ENCODE assay signal across 8 cellular contexts in genomic region chr2:24084386-24085375, GRCh38. TPM values are rescaled to one million over a fixed set of nuclear protein-coding genes. Genes with fewer than 3 reads are reported as not detected.
DNase-seq lines count a peak whose midpoint lies in the region; ATAC-seq and TF ChIP-seq lines count a peak whose summit lies in the region.

A gene with protein sequence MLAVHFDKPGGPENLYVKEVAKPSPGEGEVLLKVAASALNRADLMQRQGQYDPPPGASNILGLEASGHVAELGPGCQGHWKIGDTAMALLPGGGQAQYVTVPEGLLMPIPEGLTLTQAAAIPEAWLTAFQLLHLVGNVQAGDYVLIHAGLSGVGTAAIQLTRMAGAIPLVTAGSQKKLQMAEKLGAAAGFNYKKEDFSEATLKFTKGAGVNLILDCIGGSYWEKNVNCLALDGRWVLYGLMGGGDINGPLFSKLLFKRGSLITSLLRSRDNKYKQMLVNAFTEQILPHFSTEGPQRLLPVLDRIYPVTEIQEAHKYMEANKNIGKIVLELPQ (minus strand): TSS chr2:24084834. CDS start chr2:24084326, 508 bp downstream.

- no peaks in the 10 kb centered on the region for H3K27me3 Mint-ChIP-seq in CD4-positive, alpha-beta T cell
- no peaks in the 10 kb centered on the region for H3K27me3 Mint-ChIP-seq in activated CD4-positive, alpha-beta memory T cell treated with anti-CD3 and anti-CD28 coated beads, Interleukin-2, amount 10 ng/mL, durations not matched to agents 7 days and 5 days

- no peaks in the 10 kb centered on the region for H3K9me3 ChIP-seq in CD4-positive, alpha-beta T cell (ENCODE audit: control insufficient read depth, low read length)

- no peak within 1 kb of the TSS for H3K27ac ChIP-seq in CD4-positive, alpha-beta T cell (ENCODE audit: low read depth, low read length)

- CTCF ChIA-PET in CD4-positive, alpha-beta T cell (lab: Charles Lee), result interaction anchor here (0.5 to 3.1 kb wide), 32 partner anchors 9 to 718 kb away, joined by 3 to 51 read pairs (median 4); partner anchors contain the start of genes ATAD2B, SF3B6, UBXN2A and WDCP
- CTCF ChIA-PET in activated CD4-positive, alpha-beta memory T cell treated with anti-CD3 and anti-CD28 coated beads, Interleukin-2, amount 10 ng/mL, durations not matched to agents 7 days and 5 days (lab: Charles Lee), result interaction anchor here (0.6 to 3.9 kb wide), 41 partner anchors 9 to 317 kb away, joined by 3 to 80 read pairs (median 4); partner anchors contain the start of genes ATAD2B, FAM228B, PFN4 and SF3B6

- H3K27ac Mint-ChIP-seq in CD4-positive, alpha-beta T cell, result peak within 1 kb of the TSS; percentile 82
- H3K27ac Mint-ChIP-seq in activated CD4-positive, alpha-beta memory T cell treated with anti-CD3 and anti-CD28 coated beads, Interleukin-2, amount 10 ng/mL, durations not matched to agents 7 days and 5 days, result peak within 1 kb of the TSS; percentile 85

- ATAC-seq in CD4-positive, alpha-beta T cell (ENCODE audit: poor library complexity), result peak; percentile 88
- ATAC-seq in GM19351 (IDR thresholded peaks at IDR 0.05; ENCODE audit: unreplicated experiment) (peak; percentile 76), HG03469 (IDR thresholded peaks at IDR 0.05; ENCODE audit: unreplicated experiment) (peak; percentile 42)

- H3K9me3 Mint-ChIP-seq in CD4-positive, alpha-beta T cell, result no peaks in the 10 kb centered on the region
- no peaks in the 10 kb centered on the region for H3K9me3 Mint-ChIP-seq in activated CD4-positive, alpha-beta memory T cell treated with anti-CD3 and anti-CD28 coated beads, Interleukin-2, amount 10 ng/mL, durations not matched to agents 7 days and 5 days

- H3K4me1 Mint-ChIP-seq in CD4-positive, alpha-beta T cell (ENCODE audit: low read depth), result peaks cover 21% of the 10 kb centered on the region
- H3K4me1 Mint-ChIP-seq in activated CD4-positive, alpha-beta memory T cell treated with anti-CD3 and anti-CD28 coated beads, Interleukin-2, amount 10 ng/mL, durations not matched to agents 7 days and 5 days, result peaks cover 21% of the 10 kb centered on the region

- peak within 1 kb of the TSS; percentile 91 for H3K4me3 Mint-ChIP-seq in CD4-positive, alpha-beta T cell
- H3K4me3 Mint-ChIP-seq in activated CD4-positive, alpha-beta memory T cell treated with anti-CD3 and anti-CD28 coated beads, Interleukin-2, amount 10 ng/mL, durations not matched to agents 7 days and 5 days, result peak within 1 kb of the TSS; percentile 85

- DNase-seq in CD4-positive, alpha-beta T cell, result peak; percentile 57 to 84 (median 74)
- DNase-seq in NCI-H526 treated with DMSO at 0.1 percent for 48 hours (lab: John Stamatoyannopoulos, UW) (peak; percentile 80), medulla oblongata (ENCODE audit: extremely low spot score) (peak; percentile 83)
- DNase-seq in activated CD4-positive, alpha-beta memory T cell treated with anti-CD3 and anti-CD28 coated beads, Interleukin-2, amount 10 ng/mL, durations not matched to agents 7 days and 5 days, result peak; percentile 84
- DNase-seq in effector CD8-positive, alpha-beta T cell (lab: John Stamatoyannopoulos, UW), result peak; percentile 68
- peak; percentile 59 to 83 (median 65) for DNase-seq in stimulated activated CD4-positive, alpha-beta T cell treated with anti-CD3 and anti-CD28 coated beads, TNF-alpha, amount 100 ng/mL, for 4 hours (ENCODE audit: low read depth in 3 of 3)

- intact Hi-C loops in CD4-positive, alpha-beta T cell (cut with DNase I, micrococcal nuclease), result loop anchor here (1.0 to 2.0 kb wide), 4 partner anchors 96 to 260 kb away; partner anchors contain the start of gene ATAD2B (in 2 of the 2)

- POLR2A ChIA-PET in CD4-positive, alpha-beta T cell (lab: Charles Lee), result interaction anchor here (0.6 to 3.1 kb wide), 9 partner anchors 8 to 709 kb away, joined by 3 to 33 read pairs (median 6); partner anchors contain the start of genes ATAD2B, CENPO, FAM228B and ITSN2
- POLR2A ChIA-PET in activated CD4-positive, alpha-beta memory T cell treated with anti-CD3 and anti-CD28 coated beads, Interleukin-2, amount 10 ng/mL, durations not matched to agents 7 days and 5 days (lab: Charles Lee), result interaction anchor here (1.0 to 4.1 kb wide), 7 partner anchors 8 to 260 kb away, joined by 3 to 45 read pairs (median 4); partner anchors contain the start of genes ATAD2B, SF3B6 and WDCP

- H3K36me3 Mint-ChIP-seq in CD4-positive, alpha-beta T cell (ENCODE audit: low read depth), result peaks cover 35% of the 10 kb centered on the region
- peaks cover 10% of the 10 kb centered on the region for H3K36me3 Mint-ChIP-seq in activated CD4-positive, alpha-beta memory T cell treated with anti-CD3 and anti-CD28 coated beads, Interleukin-2, amount 10 ng/mL, durations not matched to agents 7 days and 5 days (ENCODE audit: low read depth)

- H3K27me3 ChIP-seq in CD4-positive, alpha-beta T cell (ENCODE audit: control insufficient read depth, insufficient read depth, low read length), result no peaks in the 10 kb centered on the region

- TF ChIP-seq CTCF in CD4-positive, alpha-beta T cell (IDR thresholded peaks at IDR 0.05), result peak; percentile 94

RNA-seq across cellular contexts. Expression of the gene that starts here (rescaled TPM):
- total RNA-seq in CD4-positive, alpha-beta T cell, result under 1 TPM; 0.20 to 0.30 TPM
- total RNA-seq in activated CD4-positive, alpha-beta memory T cell treated with anti-CD3 and anti-CD28 coated beads, Interleukin-2, amount 10 ng/mL, durations not matched to agents 7 days and 5 days, result 1 to 10 TPM; 2.7 to 2.9 TPM

Comparison
In these comparisons a context has a peak if more than half of its experiments do, and no peak if none do; other contexts are left out.
1. Peak in DNase-seq and ATAC-seq in CD4-positive, alpha-beta T cell; RNA of the gene not detected or under 1 TPM.